Comparison of ENCODE assay signal across 20 cellular contexts in genomic region chr6:159460476-159460875, GRCh38.
"Had no signal": no experiment of that assay in that cellular context is flagged by ENCODE, and none has a peak within 500 bp of the region (broad histone marks: within the 10 kb centered on the region; RNA-seq: fewer than 3 reads in every experiment).

No MANE protein-coding gene starts in this region.

- H3K36me3 ChIP-seq: MG63 had no signal

- H3K4me3 ChIP-seq: MG63 had no signal

- H3K27me3 ChIP-seq: MG63 had no signal

- DNase-seq: IMR-90, KG1, MG63, NCI-H1092 treated with DMSO at 0.1 percent for 48 hours, NCI-H1436, NCI-H187, NCI-H2029, NCI-H2081 treated with DMSO at 0.1 percent for 48 hours, NCI-H2171, NCI-H226, NCI-H446, NCI-H510A, NCI-H524 treated with DMSO at 0.1 percent for 48 hours, PC-3, SHP77, SK-N-SH, T-helper 1 cell had no signal

- H3K9me2 ChIP-seq: SK-N-SH had no signal

- H3K4me2 ChIP-seq: SK-N-SH had no signal

- H3K9me3 ChIP-seq: MG63, SK-N-SH had no signal

- H3K27ac ChIP-seq: RWPE1 had no signal

- ATAC-seq: HepG2, Panc1, PC-3 had no signal

- H3K9ac ChIP-seq: SK-N-SH had no signal
